In genomic region chr3:49017978-49018706, GRCh38 we compare ENCODE assay signal across 1 cellular context.
TF ChIP-seq lines count a peak whose summit lies in the region.

TSS of gene DALRD3 (minus strand) at chr3:49018580. CDS start at chr3:49018564, 16 bp downstream.

TF ChIP-seq in HepG2, 621 proteins besides CTCF, POLR2A, EP300 and RAD21 (continued from another document and continues in another):
- TF ChIP-seq KLF13 (CRISPR knock-in tag; IDR thresholded peaks at IDR 0.05) (peak; percentile 39; the same call in 1 of the 2 replicates), ZNF503 (CRISPR knock-in tag; IDR thresholded peaks at IDR 0.05) (no peak), RFXANK (CRISPR knock-in tag; IDR thresholded peaks at IDR 0.05) (no peak), ELF4 (CRISPR knock-in tag; IDR thresholded peaks at IDR 0.05; ENCODE audit: borderline replicate concordance) (0 out of 2 replicates have a peak, but pooled peaks have one; percentile 75), ZNF691 (CRISPR knock-in tag; IDR thresholded peaks at IDR 0.05; ENCODE audit: borderline replicate concordance, low read depth) (peak; percentile 38; the same call in 1 of the 2 replicates), ZNF274 (CRISPR knock-in tag; IDR thresholded peaks at IDR 0.05) (no peak), ZNF720 (CRISPR knock-in tag; IDR thresholded peaks at IDR 0.05) (no peak), ZNF510 (CRISPR knock-in tag; IDR thresholded peaks at IDR 0.05; ENCODE audit: low read depth) (0 out of 2 replicates have a peak, but pooled peaks have one; percentile 83), ZNF749 (CRISPR knock-in tag; IDR thresholded peaks at IDR 0.05; ENCODE audit: borderline replicate concordance) (0 out of 2 replicates have a peak, but pooled peaks have one; percentile 67), THAP9 (CRISPR knock-in tag; IDR thresholded peaks at IDR 0.05; ENCODE audit: borderline replicate concordance) (peak; percentile 70), THAP11 (CRISPR knock-in tag; IDR thresholded peaks at IDR 0.05) (peak; percentile 63; the same call in 1 of the 2 replicates), THAP8 (CRISPR knock-in tag; IDR thresholded peaks at IDR 0.05; ENCODE audit: borderline replicate concordance) (no peak), CEBPB (IDR thresholded peaks at IDR 0.05; ENCODE audit: borderline replicate concordance, low read depth, low read length) (no peak), POLR2AphosphoS2 (IDR thresholded peaks at IDR 0.05; ENCODE audit: low read depth, low read length) (no peak), ZNF558 (CRISPR knock-in tag; IDR thresholded peaks at IDR 0.05; ENCODE audit: borderline replicate concordance) (peak; percentile 82; the same call in 1 of the 2 replicates), ZNF772 (CRISPR knock-in tag; IDR thresholded peaks at IDR 0.05) (peak; percentile 91), ZFP41 (CRISPR knock-in tag; IDR thresholded peaks at IDR 0.05; ENCODE audit: borderline replicate concordance) (0 out of 2 replicates have a peak, but pooled peaks have one; percentile 26), ZNF83 (CRISPR knock-in tag; IDR thresholded peaks at IDR 0.05; ENCODE audit: borderline replicate concordance) (no peak), KLF6 (CRISPR knock-in tag; IDR thresholded peaks at IDR 0.05) (no peak), ZBTB14 (CRISPR knock-in tag; IDR thresholded peaks at IDR 0.05) (peak; percentile 91), JUN (CRISPR knock-in tag; IDR thresholded peaks at IDR 0.05) (peak; percentile 66; the same call in 1 of the 2 replicates), GATA4 (IDR thresholded peaks at IDR 0.05; ENCODE audit: borderline replicate concordance, low read depth) (no peak), SMAD1 (CRISPR knock-in tag; IDR thresholded peaks at IDR 0.05; ENCODE audit: borderline replicate concordance, low read depth) (0 out of 2 replicates have a peak, but pooled peaks have one; percentile 39), IKZF4 (CRISPR knock-in tag; IDR thresholded peaks at IDR 0.05; ENCODE audit: borderline replicate concordance, low read depth, not compliant biosample characterization) (no peak), HDAC2 (CRISPR knock-in tag; IDR thresholded peaks at IDR 0.05) (peak; percentile 35; the same call in 1 of the 2 replicates), ZNF704 (CRISPR knock-in tag; IDR thresholded peaks at IDR 0.05; ENCODE audit: borderline replicate concordance) (peak; percentile 92), ZFP62 (CRISPR knock-in tag; IDR thresholded peaks at IDR 0.05) (no peak), ZNF253 (CRISPR knock-in tag; IDR thresholded peaks at IDR 0.05; ENCODE audit: borderline replicate concordance) (peak; percentile 62; the same call in 1 of the 2 replicates), ZNF124 (CRISPR knock-in tag; IDR thresholded peaks at IDR 0.05) (peak; percentile 16; the same call in 1 of the 2 replicates), MED13 (CRISPR knock-in tag; IDR thresholded peaks at IDR 0.05) (peak; percentile 26; the same call in 1 of the 2 replicates), ZNF713 (CRISPR knock-in tag; IDR thresholded peaks at IDR 0.05) (0 out of 2 replicates have a peak, but pooled peaks have one; percentile 43), UBTF (CRISPR knock-in tag; IDR thresholded peaks at IDR 0.05) (peak; percentile 79), ZNF724P (CRISPR knock-in tag; IDR thresholded peaks at IDR 0.05; ENCODE audit: borderline replicate concordance) (no peak), ZFP82 (CRISPR knock-in tag; IDR thresholded peaks at IDR 0.05; ENCODE audit: borderline replicate concordance) (peak; percentile 59; the same call in 1 of the 2 replicates), ZNF136 (CRISPR knock-in tag; IDR thresholded peaks at IDR 0.05; ENCODE audit: low read depth) (no peak), PCBP2 (optimal IDR thresholded peaks at IDR 0.05; ENCODE audit: low read depth, low read length, poor library complexity, severe bottlenecking) (no peak), HNRNPK (IDR thresholded peaks at IDR 0.05; ENCODE audit: low read depth, low read length, poor library complexity, severe bottlenecking) (peak; percentile 26), ZBTB46 (CRISPR knock-in tag; IDR thresholded peaks at IDR 0.05; ENCODE audit: borderline replicate concordance) (peak; percentile 53; the same call in 1 of the 2 replicates), MTA1 (CRISPR knock-in tag; IDR thresholded peaks at IDR 0.05; ENCODE audit: borderline replicate concordance) (peak; percentile 70; the same call in 1 of the 2 replicates), PAX8 (CRISPR knock-in tag; IDR thresholded peaks at IDR 0.05; ENCODE audit: borderline replicate concordance) (peak; percentile 76; the same call in 1 of the 2 replicates), ZNF672 (CRISPR knock-in tag; IDR thresholded peaks at IDR 0.05) (no peak), JARID2 (CRISPR knock-in tag; IDR thresholded peaks at IDR 0.05; ENCODE audit: insufficient replicate concordance) (no peak), ZNF597 (CRISPR knock-in tag; IDR thresholded peaks at IDR 0.05) (no peak), SOX13 (IDR thresholded peaks at IDR 0.05) (peak; percentile 70), SOX13 (CRISPR knock-in tag; conservative IDR thresholded peaks at IDR 0.05 in 1 of 2, IDR thresholded peaks at IDR 0.05 in 1 of 2) (no peak; a peak in 1 of 4 replicates), POLR2G (IDR thresholded peaks at IDR 0.05; ENCODE audit: low read depth, low read length) (peak; percentile 75), BHLHE40 (IDR thresholded peaks at IDR 0.05; ENCODE audit: low read length) (0 out of 2 replicates have a peak, but pooled peaks have one; percentile 16), PHF8 (CRISPR knock-in tag; IDR thresholded peaks at IDR 0.05) (peak; percentile 60), TBL1XR1 (IDR thresholded peaks at IDR 0.05; ENCODE audit: borderline replicate concordance, low read length, partially characterized antibody) (no peak), ARNT2 (CRISPR knock-in tag; IDR thresholded peaks at IDR 0.05; ENCODE audit: low read depth) (peak; percentile 47; the same call in 1 of the 2 replicates), SRSF4 (IDR thresholded peaks at IDR 0.05; ENCODE audit: low read depth, low read length, poor library complexity, severe bottlenecking) (no peak), CERS6 (CRISPR knock-in tag; IDR thresholded peaks at IDR 0.05) (0 out of 2 replicates have a peak, but pooled peaks have one; percentile 58)
